Comparison of ENCODE assay signal across 24 cellular contexts in the genomic region with DNA sequence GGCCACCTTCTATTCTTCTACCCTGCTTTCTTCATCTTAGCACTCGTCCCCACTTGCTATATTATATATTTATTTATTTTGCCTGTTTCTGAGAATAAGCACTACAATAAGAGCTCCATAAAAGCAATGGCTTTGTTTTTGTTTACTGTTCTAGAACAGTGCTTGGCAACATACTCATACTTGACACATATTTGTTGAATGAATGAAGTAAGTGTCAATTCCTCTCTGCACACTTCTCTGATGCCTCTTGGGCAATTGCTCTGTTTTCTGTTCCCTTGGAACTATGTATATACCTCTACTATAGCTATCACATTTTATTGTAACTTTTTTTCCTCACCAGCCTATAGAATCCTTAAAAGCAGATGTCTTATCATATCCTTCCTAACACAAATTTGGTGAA.
"Had no signal": no experiment of that assay in that cellular context is flagged by ENCODE, and none has a peak within 500 bp of the region (broad histone marks: within the 10 kb centered on the region; RNA-seq: fewer than 3 reads in every experiment).

No MANE protein-coding gene starts in this region.

- H3K9me3 ChIP-seq: colonic mucosa, esophagus squamous epithelium, gastrocnemius medialis, heart right ventricle, left lung, lower lobe of right lung, mucosa of descending colon had no signal

- FAIRE-seq: endothelial cell of umbilical vein, islet of Langerhans, keratinocyte had no signal

- H3K27me3 Mint-ChIP-seq: dendritic cell treated with granulocyte-macrophage colony-stimulating factor and Interleukin-4, amounts not matched to agents 40 ng/mL and 50 ng/mL, for 4 days had no signal

- H3K4me1 Mint-ChIP-seq: naive B cell had no signal

- DNase-seq: colonic mucosa; cortex of kidney; effector CD8-positive, alpha-beta T cell; esophagus squamous epithelium; foreskin fibroblast; foreskin melanocyte; gastrocnemius medialis; glutamatergic neuron; head of caudate nucleus; heart right ventricle; hippocampal formation; left cardiac atrium; left lung; left ventricle myocardium superior; lower lobe of right lung; mesenchymal stem cell; mucosa of descending colon; naive B cell had no signal

- H3K27ac ChIP-seq: colonic mucosa, esophagus squamous epithelium, gastrocnemius medialis, heart right ventricle, left lung, lower lobe of right lung had no signal

- H3K27me3 ChIP-seq: colonic mucosa, esophagus squamous epithelium, gastrocnemius medialis, heart right ventricle, left lung had no signal

- H3K4me1 ChIP-seq: colonic mucosa, heart right ventricle, lower lobe of right lung had no signal

- H3K4me3 ChIP-seq: colonic mucosa, esophagus squamous epithelium, gastrocnemius medialis, heart right ventricle, left lung, lower lobe of right lung, mucosa of descending colon had no signal

- ATAC-seq: esophagus mucosa, heart right ventricle, left cardiac atrium, left lung, left ventricle myocardium superior, lower lobe of right lung, mucosa of descending colon had no signal

- H3K36me3 Mint-ChIP-seq: mesothelial cell of epicardium had no signal

- H3K36me3 ChIP-seq: colonic mucosa, esophagus squamous epithelium, gastrocnemius medialis, heart right ventricle, left lung, lower lobe of right lung had no signal

- H3K27ac Mint-ChIP-seq: dendritic cell treated with granulocyte-macrophage colony-stimulating factor and Interleukin-4, amounts not matched to agents 40 ng/mL and 50 ng/mL, for 4 days; mesothelial cell of epicardium; naive B cell had no signal

- H3K4me3 Mint-ChIP-seq: dendritic cell treated with granulocyte-macrophage colony-stimulating factor and Interleukin-4, amounts not matched to agents 40 ng/mL and 50 ng/mL, for 4 days; mesothelial cell of epicardium; naive B cell had no signal
